ENCODE assay signal across 8 cellular contexts in genomic region chr9:72424131-72424530, GRCh38.
"Had no signal": no experiment of that assay in that cellular context is flagged by ENCODE, and none has a peak within 500 bp of the region (broad histone marks: within the 10 kb centered on the region; RNA-seq: fewer than 3 reads in every experiment).

No MANE protein-coding gene starts in this region.

- DNase-seq: activated CD4-positive, alpha-beta T cell treated with anti-CD3 and anti-CD28 coated beads, Interleukin-2, amount 50 U/mL, for 1 hour; activated naive CD4-positive, alpha-beta T cell treated with anti-CD3 and anti-CD28 coated beads, Interleukin-2, amount 50 U/mL, for 16 hours; adrenal gland; foreskin keratinocyte; immature natural killer cell; left cardiac atrium; tibial artery had no signal

- ATAC-seq: foreskin keratinocyte; stimulated activated memory B cell treated with anti-CD40 and anti-IgM and Interleukin-4, amounts not matched to agents 10 μg/mL and 1 μg/mL and 100 μg/mL, for 72 hours had no signal
